Comparison of ENCODE assay signal across 1 cellular context in genomic region chr22:46335201-46336118, GRCh38.
A peak's percentile ranks its signal among the peaks of the same experiment; 100 is the strongest.
TF ChIP-seq lines count a peak whose summit lies in the region.

Gene TRMU (plus strand): TSS chr22:46335714. CDS start chr22:46335765, 51 bp downstream.

TF ChIP-seq in HepG2, 621 proteins besides CTCF, POLR2A, EP300 and RAD21 (continued from another document and continues in another):
- peak; percentile 73 for TF ChIP-seq ZBTB43 (CRISPR knock-in tag; conservative IDR thresholded peaks at IDR 0.05)
- TF ChIP-seq ISL2 (CRISPR knock-in tag; IDR thresholded peaks at IDR 0.05): peak; percentile 77
- TF ChIP-seq RXRB (CRISPR knock-in tag; IDR thresholded peaks at IDR 0.05; ENCODE audit: borderline replicate concordance): peak; percentile 75
- TF ChIP-seq ZNF704 (CRISPR knock-in tag; IDR thresholded peaks at IDR 0.05; ENCODE audit: borderline replicate concordance): peak; percentile 83; the same call in 1 of the 2 replicates
- TF ChIP-seq MAZ (IDR thresholded peaks at IDR 0.05; ENCODE audit: borderline replicate concordance, low read depth, low read length): peak; percentile 53; the same call in 1 of the 2 replicates
- peak; percentile 90 for TF ChIP-seq MAZ (CRISPR knock-in tag; IDR thresholded peaks at IDR 0.05; ENCODE audit: low read depth)
- TF ChIP-seq FOXA3 (CRISPR knock-in tag; IDR thresholded peaks at IDR 0.05): peak; percentile 68
- TF ChIP-seq ZNF224 (CRISPR knock-in tag; IDR thresholded peaks at IDR 0.05): peak; percentile 70; the same call in 1 of the 2 replicates
- 0 out of 2 replicates have a peak, but pooled peaks have one; percentile 45 for TF ChIP-seq ZNF326 (CRISPR knock-in tag; IDR thresholded peaks at IDR 0.05; ENCODE audit: borderline replicate concordance)
- 0 out of 2 replicates have a peak, but pooled peaks have one; percentile 42 for TF ChIP-seq CC2D1A (CRISPR knock-in tag; IDR thresholded peaks at IDR 0.05)
- TF ChIP-seq EED (CRISPR knock-in tag; IDR thresholded peaks at IDR 0.05): 0 out of 2 replicates have a peak, but pooled peaks have one; percentile 25
- TF ChIP-seq PAWR (CRISPR knock-in tag; IDR thresholded peaks at IDR 0.05; ENCODE audit: borderline replicate concordance): no peak
- TF ChIP-seq NR2F2 (IDR thresholded peaks at IDR 0.05; ENCODE audit: borderline replicate concordance, low read depth): no peak
- peak; percentile 64; the same call in 1 of the 2 replicates for TF ChIP-seq TOE1 (CRISPR knock-in tag; IDR thresholded peaks at IDR 0.05)
- TF ChIP-seq PBX2 (CRISPR knock-in tag; IDR thresholded peaks at IDR 0.05): no peak
- peak; percentile 80 for TF ChIP-seq ZNF761 (CRISPR knock-in tag; conservative IDR thresholded peaks at IDR 0.05)
- no peak; the same call in 1 of the 2 replicates for TF ChIP-seq ZNF569 (CRISPR knock-in tag; IDR thresholded peaks at IDR 0.05; ENCODE audit: borderline replicate concordance)
- TF ChIP-seq ZFP90 (CRISPR knock-in tag; IDR thresholded peaks at IDR 0.05; ENCODE audit: borderline replicate concordance): peak; percentile 47; the same call in 1 of the 2 replicates
- no peak for TF ChIP-seq ARID3A (IDR thresholded peaks at IDR 0.05; ENCODE audit: low read depth, low read length)
- peak; percentile 81 for TF ChIP-seq MED1 (CRISPR knock-in tag; IDR thresholded peaks at IDR 0.05)
- no peak for TF ChIP-seq GATA4 (IDR thresholded peaks at IDR 0.05; ENCODE audit: borderline replicate concordance, low read depth)
- peak; percentile 67; the same call in 1 of the 2 replicates for TF ChIP-seq POLR2AphosphoS5 (IDR thresholded peaks at IDR 0.05; ENCODE audit: low read depth, low read length)
- no peak for TF ChIP-seq NFRKB (IDR thresholded peaks at IDR 0.05)
- TF ChIP-seq ZMAT5 (CRISPR knock-in tag; IDR thresholded peaks at IDR 0.05; ENCODE audit: borderline replicate concordance, low read depth): no peak
- TF ChIP-seq SPEN (CRISPR knock-in tag; IDR thresholded peaks at IDR 0.05; ENCODE audit: low read depth): peak; percentile 99
- TF ChIP-seq BRF2 (CRISPR knock-in tag; IDR thresholded peaks at IDR 0.05): no peak
- 0 out of 2 replicates have a peak, but pooled peaks have one; percentile 33 for TF ChIP-seq GLMP (CRISPR knock-in tag; IDR thresholded peaks at IDR 0.05; ENCODE audit: borderline replicate concordance)
- peak; percentile 70; the same call in 1 of the 2 replicates for TF ChIP-seq TFE3 (CRISPR knock-in tag; IDR thresholded peaks at IDR 0.05)
- TF ChIP-seq CEBPG (CRISPR knock-in tag; IDR thresholded peaks at IDR 0.05): peak; percentile 21; the same call in 1 of the 2 replicates
- no peak for TF ChIP-seq ZBTB1 (CRISPR knock-in tag; IDR thresholded peaks at IDR 0.05; ENCODE audit: borderline replicate concordance)
- no peak; the same call in 1 of the 2 replicates for TF ChIP-seq ETS1 (CRISPR knock-in tag; IDR thresholded peaks at IDR 0.05)
- peak; percentile 88 for TF ChIP-seq ZNF614 (CRISPR knock-in tag; IDR thresholded peaks at IDR 0.05; ENCODE audit: borderline replicate concordance)
- peak; percentile 92; the same call in 1 of the 2 replicates for TF ChIP-seq ZNF639 (CRISPR knock-in tag; conservative IDR thresholded peaks at IDR 0.05)
- peak; percentile 47; the same call in 1 of the 2 replicates for TF ChIP-seq ZMYM4 (CRISPR knock-in tag; IDR thresholded peaks at IDR 0.05)
- TF ChIP-seq JUNB (CRISPR knock-in tag; IDR thresholded peaks at IDR 0.05; ENCODE audit: borderline replicate concordance): no peak
- no peak for TF ChIP-seq RCOR2 (CRISPR knock-in tag; IDR thresholded peaks at IDR 0.05)
- TF ChIP-seq ATF4 (CRISPR knock-in tag; IDR thresholded peaks at IDR 0.05): peak in 1 of 2 experiments; percentile 37; a peak in 1 of 4 replicates
- TF ChIP-seq HINFP (CRISPR knock-in tag; IDR thresholded peaks at IDR 0.05; ENCODE audit: low read depth): 0 out of 2 replicates have a peak, but pooled peaks have one; percentile 59
- TF ChIP-seq MIER3 (CRISPR knock-in tag; IDR thresholded peaks at IDR 0.05; ENCODE audit: borderline replicate concordance): peak; percentile 49; the same call in 1 of the 2 replicates
- TF ChIP-seq ZBTB3 (CRISPR knock-in tag; IDR thresholded peaks at IDR 0.05; ENCODE audit: borderline replicate concordance, low read depth): no peak
- TF ChIP-seq USF2 (IDR thresholded peaks at IDR 0.05; ENCODE audit: low read depth, low read length): no peak
- no peak; the same call in 1 of the 2 replicates for TF ChIP-seq USF2 (CRISPR knock-in tag; IDR thresholded peaks at IDR 0.05; ENCODE audit: borderline replicate concordance)
- TF ChIP-seq RNF2 (conservative IDR thresholded peaks at IDR 0.05; ENCODE audit: low read depth): 0 out of 2 replicates have a peak, but pooled peaks have one; percentile 32
- TF ChIP-seq ZNF317 (CRISPR knock-in tag; IDR thresholded peaks at IDR 0.05): 0 out of 2 replicates have a peak, but pooled peaks have one; percentile 27
